10 cellular contexts compared by ENCODE assay signal in genomic region chr1:36349241-36349671, GRCh38. TPM values are rescaled to one million over a fixed set of nuclear protein-coding genes. Genes with fewer than 3 reads are reported as not detected.
DNase-seq lines count a peak whose midpoint lies in the region; ATAC-seq and TF ChIP-seq lines count a peak whose summit lies in the region.
"Had no signal": no experiment of that assay in that cellular context is flagged by ENCODE, and none has a peak within 500 bp of the region (broad histone marks: within the 10 kb centered on the region; RNA-seq: fewer than 3 reads in every experiment).

No MANE protein-coding gene starts in this region.

- H3K36me3 Mint-ChIP-seq in glutamatergic neuron (ENCODE audit: unreplicated experiment) = no peaks in the 10 kb centered on the region

- no peaks in the 10 kb centered on the region for H3K27me3 ChIP-seq in MG63

- peaks cover 19% of the 10 kb centered on the region for H3K9me3 Mint-ChIP-seq in glutamatergic neuron (ENCODE audit: unreplicated experiment)
- H3K9me3 Mint-ChIP-seq: activated T-cell treated with anti-CD3 and anti-CD28 coated beads, Interleukin-2, amount 50 U/mL, for 4 hours; nephron had no signal

- H3K27ac Mint-ChIP-seq in glutamatergic neuron (ENCODE audit: unreplicated experiment) = peak overlapping the region; percentile 38

- TF ChIP-seq CTCF in glutamatergic neuron (IDR thresholded peaks at IDR 0.05; ENCODE audit: partially characterized antibody, unreplicated experiment) = no peak

- DNase-seq in GM03348 (ENCODE audit: low spot score) = peak; percentile 29
- peak; percentile 58 for DNase-seq in MG63
- no peak for DNase-seq in glutamatergic neuron
- DNase-seq in NCI-H526 treated with DMSO at 0.1 percent for 48 hours (lab: John Stamatoyannopoulos, UW) = no peak
- no peak for DNase-seq in NCI-H146 (lab: John Stamatoyannopoulos, UW)
- no peak for DNase-seq in NCI-H510A (lab: John Stamatoyannopoulos, UW)
- DNase-seq: activated T-cell treated with anti-CD3 and anti-CD28 coated beads, Interleukin-2, amount 50 U/mL, for 4 hours had no signal

- H3K4me3 ChIP-seq in MG63 = no peak overlapping the region

- peaks cover 58% of the 10 kb centered on the region for H3K36me3 ChIP-seq in MG63

- no peaks in the 10 kb centered on the region for H3K9me3 ChIP-seq in MG63

- ATAC-seq in GM21423 (IDR thresholded peaks at IDR 0.05; ENCODE audit: unreplicated experiment) = peak; percentile 59
- ATAC-seq in GM19035 (IDR thresholded peaks at IDR 0.05; ENCODE audit: unreplicated experiment) = no peak

- H3K4me3 Mint-ChIP-seq in glutamatergic neuron (ENCODE audit: unreplicated experiment) = no peak overlapping the region
- H3K4me3 Mint-ChIP-seq: activated T-cell treated with anti-CD3 and anti-CD28 coated beads, Interleukin-2, amount 50 U/mL, for 4 hours; nephron had no signal

- H3K4me1 Mint-ChIP-seq in glutamatergic neuron (ENCODE audit: low read depth, unreplicated experiment) = peaks cover 55% of the 10 kb centered on the region

- peaks cover 10% of the 10 kb centered on the region for H3K27me3 Mint-ChIP-seq in glutamatergic neuron (ENCODE audit: unreplicated experiment)

RNA-seq across cellular contexts. Expression of gene EVA1B, which starts 25.8 kb away (rescaled TPM):
- 1.9 and 7.0 TPM in 2 replicates for total RNA-seq in MG63 (2014; rRNA removed; shearing (Covaris generic); ENCODE audit: low replicate concordance)
- 1.5 TPM for total RNA-seq in glutamatergic neuron (ENCODE audit: unreplicated experiment)

RNA-seq across cellular contexts. Expression of gene STK40, which starts 36.5 kb away (rescaled TPM):
- 10.0 and 13.2 TPM in 2 replicates for total RNA-seq in MG63 (2014; rRNA removed; shearing (Covaris generic); ENCODE audit: low replicate concordance)
- 52.9 TPM for total RNA-seq in glutamatergic neuron (ENCODE audit: unreplicated experiment)

RNA-seq across cellular contexts. Expression of gene SH3D21, which starts 43.1 kb away (rescaled TPM):
- total RNA-seq in MG63 (2014; rRNA removed; shearing (Covaris generic); ENCODE audit: low replicate concordance) = 0.03 TPM in 1 of 2 replicates, not detected in the other
- 11.8 TPM for total RNA-seq in glutamatergic neuron (ENCODE audit: unreplicated experiment)

RNA-seq across cellular contexts. Expression of gene LSM10, which starts 48.5 kb away (rescaled TPM):
- total RNA-seq in MG63 (2014; rRNA removed; shearing (Covaris generic); ENCODE audit: low replicate concordance) = 32.0 and 53.7 TPM in 2 replicates
- 44.4 TPM for total RNA-seq in glutamatergic neuron (ENCODE audit: unreplicated experiment)

Comparison
In these comparisons a context has a peak if more than half of its experiments do, and no peak if none do; other contexts are left out.
1. DNase-seq: peak in GM03348 (single experiment) and MG63 (single experiment); none in glutamatergic neuron (single experiment), NCI-H526 treated with DMSO at 0.1 percent for 48 hours (single experiment), NCI-H146 (single experiment) and NCI-H510A (single experiment).
2. RNA of gene SH3D21, which starts 43.1 kb away (total RNA-seq): 11.8 TPM in glutamatergic neuron (single experiment); 0.03 TPM in MG63; every median in the first group is over 10 times any median in the second.